17 cellular contexts compared by ENCODE assay signal in genomic region chr20:29443819-29444218, GRCh38.
DNase-seq lines count a peak whose midpoint lies in the region; ATAC-seq lines count a peak whose summit lies in the region.
"Had no signal": no experiment of that assay in that cellular context is flagged by ENCODE, and none has a peak within 500 bp of the region (broad histone marks: within the 10 kb centered on the region; RNA-seq: fewer than 3 reads in every experiment).

No MANE protein-coding gene starts in this region.

- H3K9me3 Mint-ChIP-seq in activated naive CD8-positive, alpha-beta T cell treated with anti-CD3 and anti-CD28 coated beads, Interleukin-2, amount 10 ng/mL, durations not matched to agents 7 days and 5 days: no peaks in the 10 kb centered on the region
- H3K9me3 Mint-ChIP-seq in natural killer cell treated with Interleukin-12 subunit alpha and Interleukin-12 subunit beta and Interleukin-15 and Interleukin-18, amount 100 ng/mL, for 72 hours: no peaks in the 10 kb centered on the region
- H3K9me3 Mint-ChIP-seq: nephron had no signal

- no peak for DNase-seq in activated naive CD8-positive, alpha-beta T cell treated with anti-CD3 and anti-CD28 coated beads, Interleukin-2, amount 10 ng/mL, durations not matched to agents 7 days and 5 days
- no peak for DNase-seq in natural killer cell treated with Interleukin-12 subunit alpha and Interleukin-12 subunit beta and Interleukin-15 and Interleukin-18, amount 100 ng/mL, for 72 hours (ENCODE audit: low spot score)
- no peak for DNase-seq in NCI-H1694 treated with DMSO at 0.1 percent for 48 hours (lab: John Stamatoyannopoulos, UW)
- DNase-seq: activated CD4-positive, alpha-beta T cell treated with anti-CD3 and anti-CD28 coated beads, Interleukin-2, amount 50 U/mL, for 1 hour; aorta; COR-L47; effector CD4-positive, alpha-beta T cell; NCI-H1417 treated with DMSO at 0.1 percent for 48 hours; NK-92 treated with Interleukin-12 subunit alpha and Interleukin-12 subunit beta, amount 100 ng/mL, for 24 hours; spleen had no signal

- POLR2A ChIA-PET in activated naive CD8-positive, alpha-beta T cell treated with anti-CD3 and anti-CD28 coated beads, Interleukin-2, amount 10 ng/mL, durations not matched to agents 7 days and 5 days (lab: Charles Lee): no interaction called here

- H3K27me3 Mint-ChIP-seq in activated naive CD8-positive, alpha-beta T cell treated with anti-CD3 and anti-CD28 coated beads, Interleukin-2, amount 10 ng/mL, durations not matched to agents 7 days and 5 days: peaks cover 5% of the 10 kb centered on the region
- H3K27me3 Mint-ChIP-seq in natural killer cell treated with Interleukin-12 subunit alpha and Interleukin-12 subunit beta and Interleukin-15 and Interleukin-18, amount 100 ng/mL, for 72 hours: no peaks in the 10 kb centered on the region

- peaks cover 5% of the 10 kb centered on the region for H3K4me1 Mint-ChIP-seq in activated naive CD8-positive, alpha-beta T cell treated with anti-CD3 and anti-CD28 coated beads, Interleukin-2, amount 10 ng/mL, durations not matched to agents 7 days and 5 days
- peaks cover 0 to 5% of the 10 kb centered on the region in 2 donors for H3K4me1 Mint-ChIP-seq in natural killer cell treated with Interleukin-12 subunit alpha and Interleukin-12 subunit beta and Interleukin-15 and Interleukin-18, amount 100 ng/mL, for 72 hours (ENCODE audit: low read depth in 2 of 2)
- H3K4me1 Mint-ChIP-seq: nephron had no signal

- ATAC-seq in GM18508 (IDR thresholded peaks at IDR 0.05; ENCODE audit: insufficient read depth, unreplicated experiment) (peak; percentile 92), GM19438 (IDR thresholded peaks at IDR 0.05; ENCODE audit: low read depth, unreplicated experiment) (peak; percentile 63), HG03354 (IDR thresholded peaks at IDR 0.05; ENCODE audit: poor library complexity, severe bottlenecking, unreplicated experiment) (peak; percentile 93), HG03521 (IDR thresholded peaks at IDR 0.05; ENCODE audit: unreplicated experiment) (no peak), GM21526 (IDR thresholded peaks at IDR 0.05; ENCODE audit: low FRiP score, unreplicated experiment) (no peak)
- ATAC-seq in activated naive CD8-positive, alpha-beta T cell treated with anti-CD3 and anti-CD28 coated beads, Interleukin-2, amount 10 ng/mL, durations not matched to agents 7 days and 5 days (ENCODE audit: low read depth): no peak
- ATAC-seq in natural killer cell treated with Interleukin-12 subunit alpha and Interleukin-12 subunit beta and Interleukin-15 and Interleukin-18, amount 100 ng/mL, for 72 hours: no peak
- ATAC-seq: gastroesophageal sphincter had no signal

- H3K4me3 Mint-ChIP-seq in activated naive CD8-positive, alpha-beta T cell treated with anti-CD3 and anti-CD28 coated beads, Interleukin-2, amount 10 ng/mL, durations not matched to agents 7 days and 5 days: peak overlapping the region; percentile 40
- H3K4me3 Mint-ChIP-seq in natural killer cell treated with Interleukin-12 subunit alpha and Interleukin-12 subunit beta and Interleukin-15 and Interleukin-18, amount 100 ng/mL, for 72 hours: no peak overlapping the region
- H3K4me3 Mint-ChIP-seq: nephron had no signal

- H3K36me3 Mint-ChIP-seq in activated naive CD8-positive, alpha-beta T cell treated with anti-CD3 and anti-CD28 coated beads, Interleukin-2, amount 10 ng/mL, durations not matched to agents 7 days and 5 days: no peaks in the 10 kb centered on the region
- H3K36me3 Mint-ChIP-seq in natural killer cell treated with Interleukin-12 subunit alpha and Interleukin-12 subunit beta and Interleukin-15 and Interleukin-18, amount 100 ng/mL, for 72 hours: no peaks in the 10 kb centered on the region

- H3K27ac Mint-ChIP-seq in activated naive CD8-positive, alpha-beta T cell treated with anti-CD3 and anti-CD28 coated beads, Interleukin-2, amount 10 ng/mL, durations not matched to agents 7 days and 5 days: no peak overlapping the region
- H3K27ac Mint-ChIP-seq in natural killer cell treated with Interleukin-12 subunit alpha and Interleukin-12 subunit beta and Interleukin-15 and Interleukin-18, amount 100 ng/mL, for 72 hours: no peak overlapping the region
- H3K27ac Mint-ChIP-seq: nephron had no signal

Comparison
In these comparisons a context has a peak if more than half of its experiments do, and no peak if none do; other contexts are left out.
1. ATAC-seq: peak in GM18508 (single experiment), GM19438 (single experiment) and HG03354 (single experiment); none in activated naive CD8-positive, alpha-beta T cell treated with anti-CD3 and anti-CD28 coated beads, Interleukin-2, amount 10 ng/mL, durations not matched to agents 7 days and 5 days (single experiment), HG03521 (single experiment), GM21526 (single experiment) and natural killer cell treated with Interleukin-12 subunit alpha and Interleukin-12 subunit beta and Interleukin-15 and Interleukin-18, amount 100 ng/mL, for 72 hours (0 of 2).